ENCODE assay signal across 15 cellular contexts in the genomic region with DNA sequence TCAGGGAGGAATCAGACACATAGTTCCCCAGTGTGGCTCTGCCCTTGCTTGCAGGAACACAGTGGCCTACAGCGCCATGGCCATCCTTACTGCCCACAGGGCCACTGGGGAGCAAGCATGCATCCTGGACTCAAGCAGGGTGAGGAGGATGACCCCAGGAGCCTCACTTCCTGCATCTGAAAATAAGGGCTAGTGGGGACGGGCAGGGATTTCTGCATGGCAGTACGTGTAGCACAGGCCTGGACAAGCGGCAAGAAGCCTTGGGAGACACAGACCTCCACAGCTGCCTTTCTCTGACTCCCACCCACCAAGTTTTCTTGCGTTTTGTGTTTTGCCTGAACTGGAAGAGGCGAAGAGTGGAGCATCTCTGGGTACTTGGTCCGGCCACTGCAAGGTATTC. TPM values are rescaled to one million over a fixed set of nuclear protein-coding genes. Genes with fewer than 3 reads are reported as not detected.
"Had no signal": no experiment of that assay in that cellular context is flagged by ENCODE, and none has a peak within 500 bp of the region (broad histone marks: within the 10 kb centered on the region; RNA-seq: fewer than 3 reads in every experiment).

No MANE protein-coding gene starts in this region.

RNA-seq across cellular contexts. Expression of gene POTEF, which starts 33.5 kb away (rescaled TPM):
- total RNA-seq: activated B cell treated with CpG ODN at 0.5 μM for 24 hours; activated CD4-positive, alpha-beta memory T cell treated with anti-CD3 and anti-CD28 coated beads for 36 hours; activated CD4-positive, alpha-beta memory T cell treated with anti-CD3 and anti-CD28 coated beads, Interleukin-2, amount 10 ng/mL, durations not matched to agents 7 days and 5 days; activated CD4-positive, alpha-beta T cell treated with anti-CD3 and anti-CD28 coated beads for 36 hours; activated CD4-positive, alpha-beta T cell treated with anti-CD3 and anti-CD28 coated beads, Interleukin-2, amount 10 ng/mL, durations not matched to agents 24 days and 14 days; activated CD4-positive, alpha-beta T cell treated with anti-CD3 and anti-CD28 coated beads, Interleukin-2, amount 10 ng/mL, durations not matched to agents 7 days and 5 days; activated CD8-positive, alpha-beta memory T cell treated with anti-CD3 and anti-CD28 coated beads for 36 hours; activated CD8-positive, alpha-beta memory T cell treated with anti-CD3 and anti-CD28 coated beads, Interleukin-2, amount 10 ng/mL, durations not matched to agents 7 days and 5 days; activated CD8-positive, alpha-beta T cell treated with anti-CD3 and anti-CD28 coated beads for 36 hours; activated CD8-positive, alpha-beta T cell treated with anti-CD3 and anti-CD28 coated beads, Interleukin-2, amount 10 ng/mL, durations not matched to agents 7 days and 5 days; T-cell; T-helper 1 cell treated with Interleukin-12 subunit alpha and Interleukin-12 subunit beta and Interleukin-4 antibody, amounts not matched to agents 30 ng/mL and 1 ng/mL, for 36 hours; T-helper 17 cell; T-helper 2 cell treated with Interferon-gamma antibody and Interleukin-4, amounts not matched to agents 100 ng/mL and 5 ng/mL, for 36 hours had no signal

RNA-seq across cellular contexts. Expression of gene TUBA3E, which starts 35.8 kb away (rescaled TPM):
- total RNA-seq: activated B cell treated with CpG ODN at 0.5 μM for 24 hours; activated CD4-positive, alpha-beta memory T cell treated with anti-CD3 and anti-CD28 coated beads for 36 hours; activated CD4-positive, alpha-beta memory T cell treated with anti-CD3 and anti-CD28 coated beads, Interleukin-2, amount 10 ng/mL, durations not matched to agents 7 days and 5 days; activated CD4-positive, alpha-beta T cell treated with anti-CD3 and anti-CD28 coated beads for 36 hours; activated CD4-positive, alpha-beta T cell treated with anti-CD3 and anti-CD28 coated beads, Interleukin-2, amount 10 ng/mL, durations not matched to agents 24 days and 14 days; activated CD4-positive, alpha-beta T cell treated with anti-CD3 and anti-CD28 coated beads, Interleukin-2, amount 10 ng/mL, durations not matched to agents 7 days and 5 days; activated CD8-positive, alpha-beta memory T cell treated with anti-CD3 and anti-CD28 coated beads for 36 hours; activated CD8-positive, alpha-beta memory T cell treated with anti-CD3 and anti-CD28 coated beads, Interleukin-2, amount 10 ng/mL, durations not matched to agents 7 days and 5 days; activated CD8-positive, alpha-beta T cell treated with anti-CD3 and anti-CD28 coated beads for 36 hours; activated CD8-positive, alpha-beta T cell treated with anti-CD3 and anti-CD28 coated beads, Interleukin-2, amount 10 ng/mL, durations not matched to agents 7 days and 5 days; T-cell; T-helper 1 cell treated with Interleukin-12 subunit alpha and Interleukin-12 subunit beta and Interleukin-4 antibody, amounts not matched to agents 30 ng/mL and 1 ng/mL, for 36 hours; T-helper 17 cell; T-helper 2 cell treated with Interferon-gamma antibody and Interleukin-4, amounts not matched to agents 100 ng/mL and 5 ng/mL, for 36 hours; WTC11 had no signal
